ENCODE assay signal across 9 cellular contexts in genomic region chr13:109412232-109412935, GRCh38.
DNase-seq lines count a peak whose midpoint lies in the region; ATAC-seq, FAIRE-seq and TF ChIP-seq lines count a peak whose summit lies in the region.
"Had no signal": no experiment of that assay in that cellular context is flagged by ENCODE, and none has a peak within 500 bp of the region (broad histone marks: within the 10 kb centered on the region; RNA-seq: fewer than 3 reads in every experiment).

No MANE protein-coding gene starts in this region.

- ATAC-seq in DND-41 (ENCODE audit: insufficient read depth, low read depth) (peak; percentile 12; the same call in 1 of the 3 replicates), lower lobe of right lung (peak; percentile 61 to 81), GM21390 (IDR thresholded peaks at IDR 0.05; ENCODE audit: unreplicated experiment) (no peak), HG03108 (IDR thresholded peaks at IDR 0.05; ENCODE audit: unreplicated experiment) (no peak)

- H2AFZ ChIP-seq in DND-41 (ENCODE audit: low read depth, low read length): no peak overlapping the region

- H3K27ac ChIP-seq in DND-41 (ENCODE audit: low read length) (no peak overlapping the region), lower lobe of right lung (no peak overlapping the region), kidney (ENCODE audit: low read depth in 2 of 2, low read length in 2 of 2) (no peak overlapping the region)

- H3K4me3 ChIP-seq in DND-41 (ENCODE audit: low read depth in 1 of 2, low read length in 2 of 2): no peak overlapping the region
- no peak overlapping the region for H3K4me3 ChIP-seq in cardiac fibroblast (replicated peaks in 1 of 2; ENCODE audit: low read depth in 2 of 2, low read length in 2 of 2)
- no peak overlapping the region for H3K4me3 ChIP-seq in lower lobe of right lung
- peak overlapping the region in 1 of 2 donors; percentile 29 for H3K4me3 ChIP-seq in kidney (ENCODE audit: low read length in 2 of 2)

- H3K9me3 ChIP-seq in DND-41 (ENCODE audit: insufficient read depth, low read length, severe bottlenecking) (no peaks in the 10 kb centered on the region), lower lobe of right lung (no peaks in the 10 kb centered on the region), kidney (ENCODE audit: control insufficient read depth in 1 of 2, low read length in 2 of 2) (no peaks in the 10 kb centered on the region)

- peaks cover 3% of the 10 kb centered on the region; the same call in 1 of the 2 replicates for H4K20me1 ChIP-seq in DND-41 (ENCODE audit: insufficient read depth, low read length)

- DNase-seq in DND-41: no peak
- DNase-seq in NCI-H345 (lab: John Stamatoyannopoulos, UW): peak; percentile 71
- peak; percentile 48 to 65 for DNase-seq in cardiac fibroblast (ENCODE audit: low read depth in 2 of 2)
- DNase-seq in lower lobe of right lung: peak; percentile 55
- no peak for DNase-seq in activated naive CD4-positive, alpha-beta T cell treated with Interleukin-2 at 50 U/mL for 16 hours
- no peak for DNase-seq in kidney

- H3K4me2 ChIP-seq in DND-41 (ENCODE audit: insufficient read depth, low read length): no peak overlapping the region

- intact Hi-C loops in lower lobe of right lung (cut with DNase I) (no loop called here), kidney (cut with DNase I) (no loop called here)

- TF ChIP-seq CTCF in DND-41 (IDR thresholded peaks at IDR 0.05; ENCODE audit: borderline replicate concordance, extremely low read depth, low read length, poor library complexity, severe bottlenecking) (no peak), cardiac fibroblast (IDR thresholded peaks at IDR 0.05; ENCODE audit: low read depth, low read length) (no peak), lower lobe of right lung (IDR thresholded peaks at IDR 0.05) (no peak), kidney (IDR thresholded peaks at IDR 0.05; ENCODE audit: borderline replicate concordance, extremely low read depth, insufficient read depth) (no peak)

- no peak for FAIRE-seq in kidney (lab: Jason Lieb, UNC)
- FAIRE-seq: GM18507 had no signal

- peaks cover 8% of the 10 kb centered on the region; the same call in 1 of the 2 replicates for H3K36me3 ChIP-seq in DND-41 (ENCODE audit: insufficient read depth, low read length)
- no peaks in the 10 kb centered on the region for H3K36me3 ChIP-seq in lower lobe of right lung
- no peaks in the 10 kb centered on the region for H3K36me3 ChIP-seq in kidney (ENCODE audit: control insufficient read depth in 1 of 2, insufficient read depth in 2 of 2, low read length in 2 of 2)

- no peaks in the 10 kb centered on the region for H3K79me2 ChIP-seq in DND-41 (ENCODE audit: insufficient read depth, low read length)

- H3K9ac ChIP-seq in DND-41 (ENCODE audit: low read depth, low read length): no peak overlapping the region
- H3K9ac ChIP-seq in kidney (ENCODE audit: low read length in 2 of 2): no peak overlapping the region

- H3K27me3 ChIP-seq in DND-41 (ENCODE audit: insufficient read depth, low read length, poor library complexity) (no peaks in the 10 kb centered on the region), lower lobe of right lung (ENCODE audit: low read depth) (no peaks in the 10 kb centered on the region)

- H3K4me1 ChIP-seq in DND-41 (ENCODE audit: insufficient read depth, low read length): no peaks in the 10 kb centered on the region
- no peaks in the 10 kb centered on the region for H3K4me1 ChIP-seq in lower lobe of right lung
- H3K4me1 ChIP-seq in kidney (ENCODE audit: control insufficient read depth in 1 of 2, insufficient read depth in 1 of 2, low read depth in 1 of 2, low read length in 2 of 2): peaks cover 0 to 2% of the 10 kb centered on the region in 2 donors

Comparison
In these comparisons a context has a peak if more than half of its experiments do, and no peak if none do; other contexts are left out.
1. ATAC-seq: peak in DND-41 (single experiment) and lower lobe of right lung (2 of 2); none in GM21390 (single experiment) and HG03108 (single experiment).
2. DNase-seq: peak in NCI-H345 (single experiment), cardiac fibroblast (2 of 2) and lower lobe of right lung (single experiment); none in DND-41 (single experiment), activated naive CD4-positive, alpha-beta T cell treated with Interleukin-2 at 50 U/mL for 16 hours (single experiment) and kidney (single experiment).